In genomic region chr15:66440501-66440900, GRCh38 we compare ENCODE assay signal across 14 cellular contexts. TPM values are rescaled to one million over a fixed set of nuclear protein-coding genes. Genes with fewer than 3 reads are reported as not detected.
A peak's percentile ranks its signal among the peaks of the same experiment; 100 is the strongest.
DNase-seq lines count a peak whose midpoint lies in the region; ATAC-seq and TF ChIP-seq lines count a peak whose summit lies in the region.
"Had no signal": no experiment of that assay in that cellular context is flagged by ENCODE, and none has a peak within 500 bp of the region (broad histone marks: within the 10 kb centered on the region; RNA-seq: fewer than 3 reads in every experiment).

No MANE protein-coding gene starts in this region.

- dilution Hi-C loops in mammary epithelial cell (cut with HindIII; ENCODE audit: low sequenced_read_pairs) = no loop called here

- H3K4me1 ChIP-seq in mammary epithelial cell (ENCODE audit: insufficient read depth, low read length) = no peaks in the 10 kb centered on the region
- H3K4me1 ChIP-seq in body of pancreas = no peaks in the 10 kb centered on the region
- H3K4me1 ChIP-seq in PC-9 (replicated peaks; ENCODE audit: insufficient read depth) = no peaks in the 10 kb centered on the region
- H3K4me1 ChIP-seq: BE2C had no signal

- ATAC-seq in activated CD8-positive, alpha-beta T cell treated with anti-CD3 and anti-CD28 coated beads for 36 hours = no peak
- no peak for ATAC-seq in body of pancreas
- ATAC-seq: GM23338 had no signal

- 83% methylated on average over 2 of the region's 2 CpGs for WGBS in mammary epithelial cell (ENCODE audit: low coverage, missing lambda C conversion rate)
- WGBS in body of pancreas, 2 donors = 68 to 74% methylated on average over 2 of the region's 2 CpGs

- H3K36me3 ChIP-seq in mammary epithelial cell (ENCODE audit: insufficient read depth, low read length) (peaks cover 48% of the 10 kb centered on the region), body of pancreas (replicated peaks in 1 of 2; ENCODE audit: insufficient read depth in 1 of 2, low read depth in 2 of 2) (peaks cover 0 to 9% of the 10 kb centered on the region in 2 donors), PC-9 (ENCODE audit: low read depth) (0 out of 2 replicates have a peak, but pooled peaks cover 7% of the 10 kb centered on the region)

- in situ Hi-C loops in mammary epithelial cell (cut with MboI; ENCODE audit: low sequenced_read_pairs in 2 of 2) = no loop called here

- H3K27me3 ChIP-seq in mammary epithelial cell (ENCODE audit: insufficient read depth, low read length) (no peaks in the 10 kb centered on the region), body of pancreas (no peaks in the 10 kb centered on the region), PC-9 (ENCODE audit: insufficient read depth, low read depth) (no peaks in the 10 kb centered on the region), dorsolateral prefrontal cortex (no peaks in the 10 kb centered on the region)
- H3K27me3 ChIP-seq: BE2C had no signal

- H3K79me2 ChIP-seq in mammary epithelial cell (ENCODE audit: insufficient read depth, low read length) (peaks cover 70% of the 10 kb centered on the region), PC-9 (ENCODE audit: low read depth) (no peaks in the 10 kb centered on the region)

- H3K4me1 Mint-ChIP-seq in MCF 10A (ENCODE audit: insufficient read depth, unreplicated experiment) (no peaks in the 10 kb centered on the region), nephron progenitor cell (no peaks in the 10 kb centered on the region)
- H3K4me1 Mint-ChIP-seq in activated CD8-positive, alpha-beta T cell treated with anti-CD3 and anti-CD28 coated beads for 36 hours (ENCODE audit: low read depth) = no peaks in the 10 kb centered on the region
- H3K4me1 Mint-ChIP-seq: GM23338 had no signal

- TF ChIP-seq POLR2A in body of pancreas (IDR thresholded peaks at IDR 0.05) = no peak

- no peak overlapping the region for H3K9ac ChIP-seq in mammary epithelial cell (ENCODE audit: insufficient read depth, low read length)

- H3K27ac Mint-ChIP-seq in MCF 10A (ENCODE audit: low read depth, unreplicated experiment) (peak overlapping the region; percentile 19), nephron progenitor cell (peak overlapping the region; percentile 46)
- H3K27ac Mint-ChIP-seq in activated CD8-positive, alpha-beta T cell treated with anti-CD3 and anti-CD28 coated beads for 36 hours = peak overlapping the region; percentile 2
- H3K27ac Mint-ChIP-seq: CD4-positive, alpha-beta memory T cell; GM23338 had no signal

- BruUV-seq in MCF 10A (replicated peaks; lab: Mats Ljungman, UMichigan) (no TSS peak), mammary epithelial cell (replicated peaks; lab: Mats Ljungman, UMichigan) (no TSS peak), PC-9 (replicated peaks; lab: Mats Ljungman, UMichigan) (no TSS peak)

- peaks cover 70% of the 10 kb centered on the region for H3K36me3 Mint-ChIP-seq in MCF 10A (ENCODE audit: insufficient read depth, unreplicated experiment)
- peaks cover 65% of the 10 kb centered on the region for H3K36me3 Mint-ChIP-seq in activated CD8-positive, alpha-beta T cell treated with anti-CD3 and anti-CD28 coated beads for 36 hours (ENCODE audit: low read depth)
- peaks cover 75% of the 10 kb centered on the region for H3K36me3 Mint-ChIP-seq in nephron progenitor cell (ENCODE audit: low read depth)

- TF ChIP-seq CTCF in MCF 10A (IDR thresholded peaks at IDR 0.05; ENCODE audit: unreplicated experiment) = no peak
- TF ChIP-seq CTCF in mammary epithelial cell (conservative IDR thresholded peaks at IDR 0.05 in 1 of 2, IDR thresholded peaks at IDR 0.05 in 1 of 2; ENCODE audit: extremely low read depth in 1 of 2, insufficient read depth in 1 of 2, low read depth in 1 of 2, low read length in 2 of 2) = no peak
- TF ChIP-seq CTCF in activated CD8-positive, alpha-beta T cell treated with anti-CD3 and anti-CD28 coated beads for 36 hours (IDR thresholded peaks at IDR 0.05) = no peak
- no peak for TF ChIP-seq CTCF in nephron progenitor cell (IDR thresholded peaks at IDR 0.05)
- TF ChIP-seq CTCF in body of pancreas (IDR thresholded peaks at IDR 0.05) = no peak
- TF ChIP-seq CTCF in PC-9 (conservative IDR thresholded peaks at IDR 0.05) = no peak
- no peak for TF ChIP-seq CTCF in dorsolateral prefrontal cortex (IDR thresholded peaks at IDR 0.05 in 54 of 56, conservative IDR thresholded peaks at IDR 0.05 in 2 of 56; ENCODE audit: low read depth in 1 of 56, partially characterized antibody in 56 of 56)

- no peaks in the 10 kb centered on the region for H3K9me2 ChIP-seq in PC-9 (ENCODE audit: insufficient read depth)

- POLR2A ChIA-PET in MCF 10A (lab: Yijun Ruan, JAX) (interaction anchor here (0.7 to 1.1 kb wide), 2 partner anchors 32 to 65 kb away, joined by 3 read pairs; partner anchors contain the start of gene ZWILCH), PC-9 (lab: Charles Lee; ENCODE audit: unreplicated experiment) (interaction anchor here (0.7 kb wide), 1 partner anchor 91 kb away, joined by 15 read pairs; no protein-coding TSS in a partner anchor)
- POLR2A ChIA-PET in activated CD8-positive, alpha-beta T cell treated with anti-CD3 and anti-CD28 coated beads for 36 hours (lab: Charles Lee) = interaction anchor here (0.9 kb wide), 1 partner anchor 16 kb away, joined by 3 read pairs; no protein-coding TSS in a partner anchor

- H3K9me3 Mint-ChIP-seq in MCF 10A (ENCODE audit: unreplicated experiment) (no peaks in the 10 kb centered on the region), nephron progenitor cell (no peaks in the 10 kb centered on the region)
- H3K9me3 Mint-ChIP-seq in activated CD8-positive, alpha-beta T cell treated with anti-CD3 and anti-CD28 coated beads for 36 hours = no peaks in the 10 kb centered on the region
- H3K9me3 Mint-ChIP-seq: CD4-positive, alpha-beta memory T cell; GM23338 had no signal

- no peak for DNase-seq in MCF 10A (ENCODE audit: unreplicated experiment)
- no peak for DNase-seq in mammary epithelial cell
- DNase-seq in activated CD8-positive, alpha-beta T cell treated with anti-CD3 and anti-CD28 coated beads for 36 hours = no peak
- no peak for DNase-seq in nephron progenitor cell
- DNase-seq in body of pancreas = no peak
- DNase-seq in PC-9 = no peak
- DNase-seq in dorsolateral prefrontal cortex = no peak
- DNase-seq: BE2C; CD4-positive, alpha-beta memory T cell; DMS79 treated with DMSO at 0.1 percent for 48 hours; EL; H7 had no signal

- H3K4me3 Mint-ChIP-seq in MCF 10A (ENCODE audit: unreplicated experiment) (no peak overlapping the region), nephron progenitor cell (no peak overlapping the region)
- no peak overlapping the region for H3K4me3 Mint-ChIP-seq in activated CD8-positive, alpha-beta T cell treated with anti-CD3 and anti-CD28 coated beads for 36 hours
- H3K4me3 Mint-ChIP-seq: CD4-positive, alpha-beta memory T cell; GM23338 had no signal

- H3K9me3 ChIP-seq in mammary epithelial cell (replicated peaks; ENCODE audit: insufficient read depth, low read length) (no peaks in the 10 kb centered on the region), body of pancreas (no peaks in the 10 kb centered on the region), PC-9 (ENCODE audit: insufficient read depth, low read depth) (no peaks in the 10 kb centered on the region)
- H3K9me3 ChIP-seq: BE2C had no signal

- H3K4me2 ChIP-seq in mammary epithelial cell (ENCODE audit: insufficient read depth, low read depth, low read length) (no peak overlapping the region), PC-9 (no peak overlapping the region)
- H3K4me2 ChIP-seq: GM23338 had no signal

- no peaks in the 10 kb centered on the region for H4K20me1 ChIP-seq in mammary epithelial cell (ENCODE audit: insufficient read depth, low read length)
- no peaks in the 10 kb centered on the region for H4K20me1 ChIP-seq in PC-9 (ENCODE audit: insufficient read depth)

- H2AFZ ChIP-seq in mammary epithelial cell (ENCODE audit: low read depth, low read length) (no peak overlapping the region), PC-9 (no peak overlapping the region)
- H2AFZ ChIP-seq: GM23338 had no signal

- H3F3A ChIP-seq in PC-9 (ENCODE audit: insufficient read depth, low read depth) = no peaks in the 10 kb centered on the region

- CTCF ChIA-PET in MCF 10A (lab: Yijun Ruan, JAX) = interaction anchor here (1.5 kb wide), 1 partner anchor 19 kb away, joined by 3 read pairs; no protein-coding TSS in a partner anchor
- CTCF ChIA-PET in mammary epithelial cell (lab: Charles Lee; ENCODE audit: low non-redundant PET) = no interaction called here
- CTCF ChIA-PET in activated CD8-positive, alpha-beta T cell treated with anti-CD3 and anti-CD28 coated beads for 36 hours (lab: Charles Lee) = interaction anchor here (0.7 kb wide), 1 partner anchor 1319 kb away, joined by 3 read pairs; no protein-coding TSS in a partner anchor
- CTCF ChIA-PET in PC-9 (lab: Charles Lee) = no interaction called here

- H3K27me3 Mint-ChIP-seq in MCF 10A (ENCODE audit: insufficient read depth, unreplicated experiment) (no peaks in the 10 kb centered on the region), nephron progenitor cell (ENCODE audit: low read depth, poor library complexity) (no peaks in the 10 kb centered on the region)
- no peaks in the 10 kb centered on the region for H3K27me3 Mint-ChIP-seq in activated CD8-positive, alpha-beta T cell treated with anti-CD3 and anti-CD28 coated beads for 36 hours
- H3K27me3 Mint-ChIP-seq: CD4-positive, alpha-beta memory T cell had no signal

- H3K4me3 ChIP-seq in mammary epithelial cell (replicated peaks in 1 of 3; ENCODE audit: insufficient read depth in 1 of 3, low read depth in 2 of 3, low read length in 3 of 3) (no peak overlapping the region), body of pancreas (no peak overlapping the region), PC-9 (no peak overlapping the region), dorsolateral prefrontal cortex (no peak overlapping the region)
- H3K4me3 ChIP-seq: GM23338 had no signal

- H3K27ac ChIP-seq in mammary epithelial cell (ENCODE audit: insufficient read depth, low read depth, low read length) = no peak overlapping the region
- H3K27ac ChIP-seq in body of pancreas = no peak overlapping the region
- no peak overlapping the region for H3K27ac ChIP-seq in PC-9
- H3K27ac ChIP-seq in dorsolateral prefrontal cortex = no peak overlapping the region
- H3K27ac ChIP-seq: C4-2B had no signal

- intact Hi-C loops in MCF 10A (cut with micrococcal nuclease) (no loop called here), mammary epithelial cell (cut with micrococcal nuclease) (no loop called here), body of pancreas (cut with DNase I) (no loop called here), PC-9 (cut with micrococcal nuclease; ENCODE audit: unreplicated experiment) (no loop called here), dorsolateral prefrontal cortex (cut with DNase I) (no loop called here)
- intact Hi-C loops in activated CD8-positive, alpha-beta T cell treated with anti-CD3 and anti-CD28 coated beads for 36 hours (cut with micrococcal nuclease) = no loop called here

RNA-seq across cellular contexts. Expression of gene MAP2K1, which starts 53.8 kb away (rescaled TPM):
- total RNA-seq in MCF 10A (2022) = 108 and 115 TPM in 2 replicates
- 100 to 1,000 TPM in 1 of 2 donors, 10 to 100 TPM in 1; 29.8 to 104 TPM for total RNA-seq in mammary epithelial cell
- polyA plus RNA-seq in mammary epithelial cell = 70.6 TPM
- 92.7 TPM for polyA minus RNA-seq in mammary epithelial cell
- 100 to 1,000 TPM; 117 to 118 TPM for total RNA-seq in activated CD8-positive, alpha-beta T cell treated with anti-CD3 and anti-CD28 coated beads for 36 hours
- total RNA-seq in body of pancreas = 10 to 100 TPM; 25.2 to 29.0 TPM
- 78.6 and 95.5 TPM in 2 replicates for total RNA-seq in PC-9 (2021)
- total RNA-seq in dorsolateral prefrontal cortex = 100 to 1,000 TPM in 108 of 120 experiments, 10 to 100 TPM in 12; 67.2 to 209 (median 137) TPM

RNA-seq across cellular contexts. Expression of gene SNAPC5, which starts 57.1 kb away (rescaled TPM):
- total RNA-seq in MCF 10A (2022) = 22.9 and 24.6 TPM in 2 replicates
- 10 to 100 TPM; 11.2 to 21.3 TPM for total RNA-seq in mammary epithelial cell
- polyA plus RNA-seq in mammary epithelial cell = 25.4 TPM
- polyA minus RNA-seq in mammary epithelial cell = 1.4 TPM
- total RNA-seq in activated CD8-positive, alpha-beta T cell treated with anti-CD3 and anti-CD28 coated beads for 36 hours = 10 to 100 TPM; 27.7 to 31.4 TPM
- 10 to 100 TPM; 13.5 to 14.5 TPM for total RNA-seq in body of pancreas
- total RNA-seq in PC-9 (2021) = 15.8 and 17.9 TPM in 2 replicates
- total RNA-seq in dorsolateral prefrontal cortex = 10 to 100 TPM; 18.3 to 49.0 (median 32.9) TPM

Comparison
In these comparisons a context has a peak if more than half of its experiments do, and no peak if none do; other contexts are left out.
1. CTCF ChIA-PET loops: an anchor here in MCF 10A (1.5 kb wide) and activated CD8-positive, alpha-beta T cell treated with anti-CD3 and anti-CD28 coated beads for 36 hours (0.7 kb wide); none called in mammary epithelial cell and PC-9.